8 cellular contexts compared by ENCODE assay signal in genomic region chr5:39080597-39081204, GRCh38. TPM values are rescaled to one million over a fixed set of nuclear protein-coding genes. Genes with fewer than 3 reads are reported as not detected.
DNase-seq lines count a peak whose midpoint lies in the region; ATAC-seq and TF ChIP-seq lines count a peak whose summit lies in the region.

No MANE protein-coding gene starts in this region.

- peak overlapping the region; percentile 46 for H3K4me3 ChIP-seq in thoracic aorta

- CTCF ChIA-PET in RWPE1 (lab: Yijun Ruan, JAX) = interaction anchor here (0.5 to 1.0 kb wide), 5 partner anchors 11 to 100 kb away, joined by 3 to 4 read pairs (median 3); no protein-coding TSS in a partner anchor

- ATAC-seq in thoracic aorta (ENCODE audit: insufficient number of reproducible peaks, low FRiP score, low read depth) (peak; percentile 72), GM18868 (IDR thresholded peaks at IDR 0.05; ENCODE audit: unreplicated experiment) (no peak)

- H3K4me1 ChIP-seq in thoracic aorta (ENCODE audit: control insufficient read depth in 1 of 2, low read depth in 2 of 2) = peaks cover 0 to 17% of the 10 kb centered on the region in 2 donors

- TF ChIP-seq CTCF in 22Rv1 (IDR thresholded peaks at IDR 0.05) = peak; percentile 89
- peak; percentile 49 for TF ChIP-seq CTCF in RWPE1 (conservative IDR thresholded peaks at IDR 0.05; ENCODE audit: low read depth)
- TF ChIP-seq CTCF in thoracic aorta (IDR thresholded peaks at IDR 0.05) = peak; percentile 79

- no peaks in the 10 kb centered on the region for H3K36me3 ChIP-seq in thoracic aorta

- H3K27ac ChIP-seq in 22Rv1 = no peak overlapping the region
- H3K27ac ChIP-seq in RWPE1 = no peak overlapping the region
- no peak overlapping the region for H3K27ac ChIP-seq in thoracic aorta

- DNase-seq in ELR (ENCODE audit: low read depth) (peak; percentile 72), HT-29 (ENCODE audit: low spot score) (peak; percentile 71), RWPE1 (ENCODE audit: low spot score) (no peak), dermis blood vessel endothelial cell (peak; percentile 80), left kidney (ENCODE audit: low read depth, low spot score) (peak; percentile 72), thoracic aorta (ENCODE audit: low spot score) (no peak)

- POLR2A ChIA-PET in RWPE1 (lab: Yijun Ruan, JAX; ENCODE audit: low non-redundant PET) = no interaction called here

- H3K27me3 ChIP-seq in thoracic aorta (replicated peaks; ENCODE audit: insufficient read depth) = no peaks in the 10 kb centered on the region

- no peaks in the 10 kb centered on the region for H3K9me3 ChIP-seq in thoracic aorta

RNA-seq across cellular contexts. Expression of gene RICTOR, which starts 6.5 kb away (rescaled TPM):
- 11.3 and 12.8 TPM in 2 replicates for total RNA-seq in HT-29 (2014; rRNA removed; shearing (Covaris generic))
- total RNA-seq in dermis blood vessel endothelial cell = 36.2 and 44.7 TPM in 2 replicates
- 10 to 100 TPM; 35.6 to 50.4 TPM for total RNA-seq in thoracic aorta

Comparison
In these comparisons a context has a peak if more than half of its experiments do, and no peak if none do; other contexts are left out.
1. DNase-seq: peak in ELR (single experiment), HT-29 (single experiment), dermis blood vessel endothelial cell (single experiment) and left kidney (single experiment); none in RWPE1 (single experiment) and thoracic aorta (single experiment).
2. Peak in every context shown above with its lines, with median percentiles within 50 percentile points of each other: CTCF ChIP-seq.